In the genomic region with DNA sequence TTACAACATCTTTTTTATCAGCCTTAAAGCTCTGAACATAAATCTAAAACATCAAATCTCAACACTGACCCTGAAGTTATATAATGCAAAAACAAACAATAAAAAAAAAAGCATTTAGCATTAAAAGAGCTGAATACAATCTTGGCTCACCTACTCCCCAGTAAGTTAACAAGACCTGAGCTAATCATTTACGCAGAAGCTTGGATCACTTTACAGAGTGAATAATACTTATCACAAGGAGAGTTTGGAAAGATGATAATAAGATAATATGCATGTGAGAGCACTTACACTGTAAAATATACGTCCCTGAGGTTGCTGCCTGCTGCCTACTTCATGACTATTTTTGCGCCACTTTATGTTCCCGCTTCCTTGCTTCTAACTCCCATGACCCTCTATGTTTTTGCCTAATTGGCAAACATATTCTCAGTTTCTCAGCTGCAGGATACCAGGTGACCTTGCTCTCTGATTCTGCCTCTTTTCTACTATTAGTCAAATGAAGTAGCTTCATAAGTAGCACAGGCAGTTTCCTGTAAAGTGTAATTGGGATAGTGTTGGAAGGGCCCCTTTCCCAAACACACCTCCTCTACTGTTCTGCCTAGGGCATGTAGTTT, we compare ENCODE assay signal across 17 cellular contexts.
DNase-seq lines count a peak whose midpoint lies in the region; ATAC-seq, FAIRE-seq and TF ChIP-seq lines count a peak whose summit lies in the region.
"Had no signal": no experiment of that assay in that cellular context is flagged by ENCODE, and none has a peak within 500 bp of the region (broad histone marks: within the 10 kb centered on the region; RNA-seq: fewer than 3 reads in every experiment).

No MANE protein-coding gene starts in this region.

- H3K27ac ChIP-seq in pancreas (no peak overlapping the region), stomach (no peak overlapping the region)
- H3K27ac ChIP-seq: C4-2B, KMS-11 had no signal

- peak; percentile 49 to 84 (median 72) for ATAC-seq in pancreas
- ATAC-seq: GM12878, HCT116 had no signal

- TF ChIP-seq EP300 in stomach (IDR thresholded peaks at IDR 0.05), result no peak

- no peak overlapping the region for H3K27ac Mint-ChIP-seq in endothelial cell (ENCODE audit: unreplicated experiment)

- H3K4me1 ChIP-seq in pancreas, result peaks cover 0 to 26% (median 19%) of the 10 kb centered on the region in 3 donors
- peaks cover 0 to 16% (median 4%) of the 10 kb centered on the region in 4 donors for H3K4me1 ChIP-seq in stomach

- no peaks in the 10 kb centered on the region for H3K9me3 Mint-ChIP-seq in endothelial cell (ENCODE audit: unreplicated experiment)

- TF ChIP-seq POLR2A in stomach (IDR thresholded peaks at IDR 0.05), result no peak

- H3K4me3 ChIP-seq in kidney epithelial cell (ENCODE audit: low read depth, low read length) (no peak overlapping the region), pancreas (no peak overlapping the region), stomach (no peak overlapping the region)
- H3K4me3 ChIP-seq: GM12878 had no signal

- peak; percentile 64 for FAIRE-seq in pancreas (lab: Jason Lieb, UNC)
- FAIRE-seq: GM12878, GM18507 had no signal

- CTCF ChIA-PET in HEK293T (lab: Yijun Ruan, JAX), result interaction anchor here (0.5 to 0.6 kb wide), 3 partner anchors 12 to 174 kb away, joined by 3 to 10 read pairs (median 8); no protein-coding TSS in a partner anchor

- H3K27me3 Mint-ChIP-seq in endothelial cell (ENCODE audit: unreplicated experiment), result no peaks in the 10 kb centered on the region

- intact Hi-C loops in pancreas (cut with DNase I), result no loop called here
- intact Hi-C loops in stomach (cut with DNase I; ENCODE audit: low total_unique reads), result no loop called here

- TF ChIP-seq CTCF in kidney epithelial cell (IDR thresholded peaks at IDR 0.05; ENCODE audit: insufficient read depth, low read length, poor library complexity, severe bottlenecking), result no peak
- TF ChIP-seq CTCF in pancreas (IDR thresholded peaks at IDR 0.05), result no peak
- no peak for TF ChIP-seq CTCF in endothelial cell (IDR thresholded peaks at IDR 0.05; ENCODE audit: unreplicated experiment)
- no peak for TF ChIP-seq CTCF in stomach (IDR thresholded peaks at IDR 0.05)

- no peaks in the 10 kb centered on the region for H3K9me3 ChIP-seq in pancreas
- H3K9me3 ChIP-seq in stomach, result no peaks in the 10 kb centered on the region

- 22 to 25% methylated on average over 4 of the region's 4 CpGs for WGBS in pancreas, 2 donors
- 37 to 56% (median 47%) methylated on average over 4 of the region's 4 CpGs for WGBS in stomach, 5 donors

- H3K4me3 Mint-ChIP-seq in endothelial cell (ENCODE audit: unreplicated experiment), result no peak overlapping the region

- H3K36me3 ChIP-seq in kidney epithelial cell (ENCODE audit: control insufficient read depth, insufficient read depth, low read length), result no peaks in the 10 kb centered on the region
- H3K36me3 ChIP-seq in pancreas, result no peaks in the 10 kb centered on the region
- no peaks in the 10 kb centered on the region for H3K36me3 ChIP-seq in stomach

- DNase-seq in HEK293T (ENCODE audit: extremely low spot score), result peak; percentile 18
- DNase-seq in RPMI8226, result peak; percentile 10
- peak; percentile 12 for DNase-seq in kidney epithelial cell (ENCODE audit: low read depth)
- no peak for DNase-seq in pancreas
- DNase-seq in activated CD8-positive, alpha-beta memory T cell treated with anti-CD3 and anti-CD28 coated beads for 24 hours, result no peak
- no peak for DNase-seq in Ammon's horn (ENCODE audit: low spot score)
- no peak for DNase-seq in endothelial cell (ENCODE audit: low spot score)
- no peak for DNase-seq in stomach
- DNase-seq: NCI-H1105 treated with DMSO at 0.1 percent for 48 hours, NCI-H187, NCI-H2171 treated with DMSO at 0.1 percent for 48 hours, NCI-H524 had no signal

- POLR2A ChIA-PET in HEK293T (lab: Yijun Ruan, JAX), result no interaction called here

- H3K36me3 Mint-ChIP-seq in endothelial cell (ENCODE audit: low read depth, unreplicated experiment), result no peaks in the 10 kb centered on the region

- H3K4me1 Mint-ChIP-seq in endothelial cell (ENCODE audit: unreplicated experiment), result no peaks in the 10 kb centered on the region

- H3K27me3 ChIP-seq in kidney epithelial cell (ENCODE audit: control insufficient read depth, insufficient read depth, low read length) (no peaks in the 10 kb centered on the region), pancreas (no peaks in the 10 kb centered on the region), stomach (no peaks in the 10 kb centered on the region)

TF ChIP-seq in HEK293T, 16 proteins besides CTCF, POLR2A, EP300 and RAD21:
- TF ChIP-seq FOXK2 (IDR thresholded peaks at IDR 0.05) (no peak), ARNT (IDR thresholded peaks at IDR 0.05) (no peak), LEF1 (IDR thresholded peaks at IDR 0.05; ENCODE audit: borderline replicate concordance) (no peak), SP1 (IDR thresholded peaks at IDR 0.05) (no peak), FOXA1 (IDR thresholded peaks at IDR 0.05) (no peak), CTBP1 (IDR thresholded peaks at IDR 0.05; ENCODE audit: borderline replicate concordance) (peak; percentile 14; the same call in 1 of the 2 replicates)
- TF ChIP-seq, protein P1, sequence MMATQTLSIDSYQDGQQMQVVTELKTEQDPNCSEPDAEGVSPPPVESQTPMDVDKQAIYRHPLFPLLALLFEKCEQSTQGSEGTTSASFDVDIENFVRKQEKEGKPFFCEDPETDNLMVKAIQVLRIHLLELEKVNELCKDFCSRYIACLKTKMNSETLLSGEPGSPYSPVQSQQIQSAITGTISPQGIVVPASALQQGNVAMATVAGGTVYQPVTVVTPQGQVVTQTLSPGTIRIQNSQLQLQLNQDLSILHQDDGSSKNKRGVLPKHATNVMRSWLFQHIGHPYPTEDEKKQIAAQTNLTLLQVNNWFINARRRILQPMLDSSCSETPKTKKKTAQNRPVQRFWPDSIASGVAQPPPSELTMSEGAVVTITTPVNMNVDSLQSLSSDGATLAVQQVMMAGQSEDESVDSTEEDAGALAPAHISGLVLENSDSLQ (IDR thresholded peaks at IDR 0.05), result 0 out of 2 replicates have a peak, but pooled peaks have one; percentile 45

Comparison
In these comparisons a context has a peak if more than half of its experiments do, and no peak if none do; other contexts are left out.
1. DNase-seq: peak in HEK293T (single experiment), RPMI8226 (single experiment) and kidney epithelial cell (single experiment); none in pancreas (0 of 6), activated CD8-positive, alpha-beta memory T cell treated with anti-CD3 and anti-CD28 coated beads for 24 hours (single experiment), Ammon's horn (single experiment), endothelial cell (single experiment) and stomach (single experiment).